9 cellular contexts compared by ENCODE assay signal in genomic region chrX:110317079-110317819, GRCh38. TPM values are rescaled to one million over a fixed set of nuclear protein-coding genes. Genes with fewer than 3 reads are reported as not detected.
DNase-seq lines count a peak whose midpoint lies in the region; ATAC-seq and TF ChIP-seq lines count a peak whose summit lies in the region.
"Had no signal": no experiment of that assay in that cellular context is flagged by ENCODE, and none has a peak within 500 bp of the region (broad histone marks: within the 10 kb centered on the region; RNA-seq: fewer than 3 reads in every experiment).

No MANE protein-coding gene starts in this region.

- in situ Hi-C loops in GM23248 (cut with MboI): no loop called here

- H3K36me3 ChIP-seq in GM23248 (ENCODE audit: low read depth) (no peaks in the 10 kb centered on the region), neuron (ENCODE audit: insufficient read depth, low read length) (no peaks in the 10 kb centered on the region), upper lobe of left lung (no peaks in the 10 kb centered on the region)

- H3K27me3 ChIP-seq in GM23248 (replicated peaks; ENCODE audit: insufficient read depth) (no peaks in the 10 kb centered on the region), neuron (ENCODE audit: insufficient read depth, low read length) (no peaks in the 10 kb centered on the region), upper lobe of left lung (no peaks in the 10 kb centered on the region)

- DNase-seq in GM03348 (ENCODE audit: low spot score) (peak; percentile 25), GM23248 (peak; percentile 43), NB4 (ENCODE audit: low read depth) (peak; percentile 50), activated T-helper 1 cell treated with Interleukin-2 at 50 U/mL for 16 hours (ENCODE audit: low read depth) (peak; percentile 3), fibroblast of the aortic adventitia (ENCODE audit: low read depth) (no peak), upper lobe of left lung (peak; percentile 20 to 75), mesenteric fat pad (ENCODE audit: low spot score) (no peak)

- TF ChIP-seq POLR2A in NB4 (IDR thresholded peaks at IDR 0.05; ENCODE audit: extremely low read depth, insufficient read length) (no peak), upper lobe of left lung (IDR thresholded peaks at IDR 0.05) (no peak)

- WGBS in GM23248 (ENCODE audit: low coverage in 1 of 2, low lambda C conversion rate in 2 of 2, missing lambda C conversion rate in 2 of 2), 2 experiments: 1% methylated on average over 19 to 27 of the region's 40 CpGs
- WGBS in upper lobe of left lung, 2 donors: 0 to 48% methylated on average over 5 to 39 of the region's 40 CpGs

- H4K20me1 ChIP-seq in GM23248 (ENCODE audit: insufficient read depth): no peaks in the 10 kb centered on the region

- H3K27ac ChIP-seq in GM23248 (peak overlapping the region; percentile 81), upper lobe of left lung (peak overlapping the region; percentile 82 to 93 (median 88))

- ATAC-seq in upper lobe of left lung (ENCODE audit: low FRiP score in 2 of 2): peak; percentile 54 to 57

- H3K4me3 ChIP-seq in GM23248: peak overlapping the region; percentile 92
- H3K4me3 ChIP-seq in NB4 (ENCODE audit: low read depth, low read length): peak overlapping the region; percentile 78
- H3K4me3 ChIP-seq in fibroblast of the aortic adventitia (ENCODE audit: low read depth, low read length): peak overlapping the region; percentile 77
- peak overlapping the region; percentile 87 for H3K4me3 ChIP-seq in neuron (ENCODE audit: low read length)
- peak overlapping the region; percentile 65 to 87 (median 70) for H3K4me3 ChIP-seq in upper lobe of left lung

- H2AFZ ChIP-seq in GM23248 (0 out of 2 replicates have a peak overlapping the region, but pooled peaks have one; percentile 29), neuron (ENCODE audit: low read depth, low read length) (peak overlapping the region; percentile 39)

- H3K9me3 ChIP-seq in GM23248 (ENCODE audit: low read depth): no peaks in the 10 kb centered on the region
- H3K9me3 ChIP-seq in neuron (ENCODE audit: low read length): no peaks in the 10 kb centered on the region
- no peaks in the 10 kb centered on the region for H3K9me3 ChIP-seq in upper lobe of left lung

- H3K79me2 ChIP-seq in GM23248 (ENCODE audit: insufficient read depth): peaks cover 55% of the 10 kb centered on the region

- TF ChIP-seq EP300 in upper lobe of left lung (IDR thresholded peaks at IDR 0.05): no peak

- H3K9me2 ChIP-seq in GM23248 (ENCODE audit: insufficient read depth): no peaks in the 10 kb centered on the region

- peaks cover 19% of the 10 kb centered on the region; the same call in 1 of the 2 replicates for H3F3A ChIP-seq in GM23248 (ENCODE audit: insufficient read depth)

- H3K4me1 ChIP-seq in GM23248 (ENCODE audit: insufficient read depth) (peaks cover 14% of the 10 kb centered on the region), neuron (ENCODE audit: insufficient read depth, low read length) (peaks cover 3% of the 10 kb centered on the region), upper lobe of left lung (peaks cover 0 to 5% (median 0%) of the 10 kb centered on the region in 4 donors)

- H3K9ac ChIP-seq in GM23248: peak overlapping the region; percentile 98

- TF ChIP-seq CTCF in NB4 (IDR thresholded peaks at IDR 0.05; ENCODE audit: low read depth, low read length) (no peak), fibroblast of the aortic adventitia (IDR thresholded peaks at IDR 0.05; ENCODE audit: insufficient read depth, low read length) (no peak), upper lobe of left lung (IDR thresholded peaks at IDR 0.05) (no peak)

- peak overlapping the region; percentile 88 for H3K4me2 ChIP-seq in GM23248 (ENCODE audit: unreplicated experiment)

RNA-seq across cellular contexts. Expression of gene AMMECR1, which starts 0.6 kb away (rescaled TPM):
- total RNA-seq in GM23248 (2014; rRNA removed; shearing (Covaris generic)): 17.1 and 17.2 TPM in 2 replicates
- polyA plus RNA-seq in GM23248 (2016; fragmentation: Nextera tagmentation; extraction: Ambion mirVana): 15.3 and 18.3 TPM in 2 replicates
- 13.8 and 24.8 TPM in 2 replicates for total RNA-seq in fibroblast of the aortic adventitia (ENCODE audit: low replicate concordance)
- 10 to 100 TPM in 1 of 6 donors, 1 to 10 TPM in 5; 1.4 to 20.1 (median 8.0) TPM for total RNA-seq in upper lobe of left lung
- total RNA-seq in mesenteric fat pad: 4.5 TPM

RNA-seq across cellular contexts. Expression of gene RTL9, which starts 41.4 kb away (rescaled TPM):
- total RNA-seq in GM23248 (2014; rRNA removed; shearing (Covaris generic)): 0.13 and 0.97 TPM in 2 replicates
- polyA plus RNA-seq in GM23248 (2016; fragmentation: Nextera tagmentation; extraction: Ambion mirVana): 0.06 and 0.20 TPM in 2 replicates
- 1.5 TPM in 1 of 2 replicates, not detected in the other for total RNA-seq in fibroblast of the aortic adventitia (ENCODE audit: low replicate concordance)
- total RNA-seq in upper lobe of left lung: under 1 TPM in 4 of 6 donors, not detected in 2; under 0.01 to 0.51 (median 0.18) TPM
- total RNA-seq in mesenteric fat pad: 0.22 TPM
- total RNA-seq: dermis microvascular lymphatic vessel endothelial cell had no signal

Comparison
In these comparisons a context has a peak if more than half of its experiments do, and no peak if none do; other contexts are left out.
1. DNase-seq: peak in GM03348 (single experiment), GM23248 (single experiment), NB4 (single experiment), activated T-helper 1 cell treated with Interleukin-2 at 50 U/mL for 16 hours (single experiment) and upper lobe of left lung (2 of 2); none in fibroblast of the aortic adventitia (single experiment) and mesenteric fat pad (single experiment).
2. Peak in every context shown above with its lines, with median percentiles within 50 percentile points of each other: H3K4me3 ChIP-seq.